Comparison of ENCODE assay signal across 26 cellular contexts in the genomic region with DNA sequence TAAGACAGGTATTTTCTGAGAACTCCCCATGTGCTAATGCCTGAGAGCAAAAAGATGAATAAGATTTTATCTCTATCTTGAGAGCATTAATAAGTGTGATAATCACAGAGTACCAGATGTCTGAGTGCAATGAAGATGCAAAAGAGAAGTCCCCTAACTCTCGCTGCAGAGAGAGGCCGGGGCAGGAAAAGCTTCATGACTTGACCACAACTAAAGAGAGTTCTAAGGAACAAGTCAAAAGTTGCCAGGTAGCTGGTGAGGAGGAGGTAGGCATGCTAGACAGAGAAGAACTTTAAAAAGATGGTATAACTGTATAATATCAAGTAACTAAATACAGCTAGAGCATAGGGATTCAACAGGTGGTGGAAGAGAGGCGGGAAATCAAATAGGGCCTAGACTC. TPM values are rescaled to one million over a fixed set of nuclear protein-coding genes. Genes with fewer than 3 reads are reported as not detected.
DNase-seq lines count a peak whose midpoint lies in the region; ATAC-seq and TF ChIP-seq lines count a peak whose summit lies in the region.
"Had no signal": no experiment of that assay in that cellular context is flagged by ENCODE, and none has a peak within 500 bp of the region (broad histone marks: within the 10 kb centered on the region; RNA-seq: fewer than 3 reads in every experiment).

No MANE protein-coding gene starts in this region.

- POLR2A ChIA-PET in CD4-positive, alpha-beta memory T cell (lab: Charles Lee; ENCODE audit: partially characterized antibody) = no interaction called here
- POLR2A ChIA-PET in WTC11 (lab: Charles Lee) = no interaction called here
- POLR2A ChIA-PET in naive thymus-derived CD4-positive, alpha-beta T cell (lab: Charles Lee) = no interaction called here

- CTCF ChIA-PET in CD4-positive, alpha-beta memory T cell (lab: Charles Lee; ENCODE audit: partially characterized antibody) = interaction anchor here (0.9 kb wide), 1 partner anchor 13 kb away, joined by 3 read pairs; no protein-coding TSS in a partner anchor
- CTCF ChIA-PET in WTC11 (lab: Charles Lee) = interaction anchor here (1.2 to 2.5 kb wide), 2 partner anchors 164 to 166 kb away, joined by 3 to 13 read pairs; no protein-coding TSS in a partner anchor
- CTCF ChIA-PET in naive thymus-derived CD4-positive, alpha-beta T cell (lab: Charles Lee) = interaction anchor here (1.6 kb wide), 1 partner anchor 528 kb away, joined by 5 read pairs; no protein-coding TSS in a partner anchor

- peaks cover 50 to 76% of the 10 kb centered on the region in 2 donors for H3K36me3 Mint-ChIP-seq in CD4-positive, alpha-beta memory T cell
- peaks cover 19% of the 10 kb centered on the region for H3K36me3 Mint-ChIP-seq in WTC11
- H3K36me3 Mint-ChIP-seq in naive thymus-derived CD4-positive, alpha-beta T cell = peaks cover 15 to 50% (median 27%) of the 10 kb centered on the region in 5 donors
- H3K36me3 Mint-ChIP-seq: activated naive CD4-positive, alpha-beta T cell treated with anti-CD3 and anti-CD28 coated beads, Interleukin-2, amount 50 U/mL, for 72 hours had no signal

- peaks cover 21% of the 10 kb centered on the region for H3K36me3 ChIP-seq in CD4-positive, alpha-beta memory T cell (ENCODE audit: insufficient read depth, low read length)
- H3K36me3 ChIP-seq in naive thymus-derived CD4-positive, alpha-beta T cell (ENCODE audit: control insufficient read depth in 2 of 3, insufficient read depth in 3 of 3, low read length in 3 of 3) = peaks cover 13 to 37% (median 14%) of the 10 kb centered on the region in 3 experiments
- no peaks in the 10 kb centered on the region for H3K36me3 ChIP-seq in uterus

- TF ChIP-seq CTCF in WTC11 (IDR thresholded peaks at IDR 0.05) (no peak), uterus (IDR thresholded peaks at IDR 0.05) (no peak)

- no peak for TF ChIP-seq POLR2A in uterus (IDR thresholded peaks at IDR 0.05)

- no peak overlapping the region for H3K27ac ChIP-seq in CD4-positive, alpha-beta memory T cell (ENCODE audit: low read depth, low read length)
- H3K27ac ChIP-seq in naive thymus-derived CD4-positive, alpha-beta T cell (ENCODE audit: low read depth, low read length) = no peak overlapping the region
- no peak overlapping the region for H3K27ac ChIP-seq in uterus
- H3K27ac ChIP-seq: 22Rv1, foreskin keratinocyte, Peyer's patch, SJSA1, stomach had no signal

- H3K9me3 ChIP-seq in CD4-positive, alpha-beta memory T cell (ENCODE audit: control insufficient read depth in 1 of 2, low read length in 2 of 2) = no peaks in the 10 kb centered on the region
- no peaks in the 10 kb centered on the region for H3K9me3 ChIP-seq in naive thymus-derived CD4-positive, alpha-beta T cell (ENCODE audit: control insufficient read depth in 2 of 3, low read length in 3 of 3)
- no peaks in the 10 kb centered on the region for H3K9me3 ChIP-seq in uterus
- H3K9me3 ChIP-seq: Caco-2, Peyer's patch, SJSA1, stomach had no signal

- H3K4me1 ChIP-seq in CD4-positive, alpha-beta memory T cell (ENCODE audit: insufficient read depth, low read length) = no peaks in the 10 kb centered on the region
- peaks cover 0 to 8% of the 10 kb centered on the region in 2 donors for H3K4me1 ChIP-seq in naive thymus-derived CD4-positive, alpha-beta T cell (ENCODE audit: control insufficient read depth in 2 of 2, insufficient read depth in 2 of 2, low read length in 2 of 2)
- H3K4me1 ChIP-seq in uterus = no peaks in the 10 kb centered on the region
- H3K4me1 ChIP-seq: Caco-2, Peyer's patch, SJSA1 had no signal

- peak; percentile 56 for DNase-seq in DMS 273 (lab: John Stamatoyannopoulos, UW; ENCODE audit: unreplicated experiment)
- no peak for DNase-seq in DMS 273 treated with DMSO at 0.1 percent for 48 hours (lab: John Stamatoyannopoulos, UW)
- no peak for DNase-seq in CD4-positive, alpha-beta memory T cell
- DNase-seq in WTC11 (ENCODE audit: low spot score) = no peak
- peak in 5 of 9 donors; percentile 7 to 28 (median 19) for DNase-seq in naive thymus-derived CD4-positive, alpha-beta T cell
- no peak for DNase-seq in uterus
- DNase-seq in effector CD8-positive, alpha-beta T cell (lab: John Stamatoyannopoulos, UW) = no peak
- DNase-seq in NCI-H187 (lab: John Stamatoyannopoulos, UW) = no peak
- DNase-seq: activated CD8-positive, alpha-beta memory T cell treated with anti-CD3 and anti-CD28 coated beads for 24 hours; activated T-cell treated with anti-CD3 and anti-CD28 coated beads, Interleukin-2, amount 50 U/mL, for 48 hours; AML-193; Caco-2; effector memory CD4-positive, alpha-beta T cell; NCI-H1092 treated with DMSO at 0.1 percent for 48 hours; NCI-H2081 treated with DMSO at 0.1 percent for 48 hours; nucleus accumbens; Peyer's patch; retina; stimulated activated CD4-positive, alpha-beta T cell treated with anti-CD3 and anti-CD28 coated beads, Interleukin-4, amount 100 ng/mL, for 1 hour; stomach had no signal

- peaks cover 10 to 14% (median 11%) of the 10 kb centered on the region in 4 donors for H3K4me1 Mint-ChIP-seq in CD4-positive, alpha-beta memory T cell
- H3K4me1 Mint-ChIP-seq in WTC11 = peaks cover 12% of the 10 kb centered on the region
- H3K4me1 Mint-ChIP-seq in naive thymus-derived CD4-positive, alpha-beta T cell = peaks cover 8 to 44% (median 36%) of the 10 kb centered on the region in 7 donors

- H3K27me3 ChIP-seq in CD4-positive, alpha-beta memory T cell (ENCODE audit: insufficient read depth, low read length) = no peaks in the 10 kb centered on the region
- H3K27me3 ChIP-seq in naive thymus-derived CD4-positive, alpha-beta T cell (ENCODE audit: control insufficient read depth in 2 of 2, insufficient read depth in 2 of 2, low read length in 2 of 2) = no peaks in the 10 kb centered on the region
- H3K27me3 ChIP-seq in uterus = no peaks in the 10 kb centered on the region
- H3K27me3 ChIP-seq: foreskin keratinocyte, Peyer's patch, SJSA1, stomach had no signal

- intact Hi-C loops in CD4-positive, alpha-beta memory T cell (cut with micrococcal nuclease) = no loop called here
- intact Hi-C loops in naive thymus-derived CD4-positive, alpha-beta T cell (cut with micrococcal nuclease) = loop anchor here in 1 of 2 donors (5.0 kb wide), 2 partner anchors 50 to 165 kb away; no protein-coding TSS in a partner anchor
- intact Hi-C loops in uterus (cut with DNase I; ENCODE audit: low total_unique reads) = no loop called here

- peak overlapping the region in 4 of 7 donors; percentile 14 to 70 (median 42) for H3K27ac Mint-ChIP-seq in CD4-positive, alpha-beta memory T cell
- H3K27ac Mint-ChIP-seq in WTC11 = peak overlapping the region; percentile 54
- peak overlapping the region in 8 of 9 donors; percentile 30 to 86 (median 68) for H3K27ac Mint-ChIP-seq in naive thymus-derived CD4-positive, alpha-beta T cell
- H3K27ac Mint-ChIP-seq: type B pancreatic cell had no signal

- no peak overlapping the region for H3K4me3 Mint-ChIP-seq in CD4-positive, alpha-beta memory T cell
- H3K4me3 Mint-ChIP-seq in WTC11 = no peak overlapping the region
- H3K4me3 Mint-ChIP-seq in naive thymus-derived CD4-positive, alpha-beta T cell = peak overlapping the region in 8 of 10 donors; percentile 27 to 62 (median 42)
- H3K4me3 Mint-ChIP-seq: type B pancreatic cell had no signal

- ATAC-seq in WTC11 = no peak
- ATAC-seq in naive thymus-derived CD4-positive, alpha-beta T cell = peak; percentile 24
- ATAC-seq: activated naive CD4-positive, alpha-beta T cell treated with anti-CD3 and anti-CD28 coated beads, Interleukin-2, amount 50 U/mL, for 72 hours had no signal

- no peaks in the 10 kb centered on the region for H3K27me3 Mint-ChIP-seq in CD4-positive, alpha-beta memory T cell
- no peaks in the 10 kb centered on the region for H3K27me3 Mint-ChIP-seq in WTC11 (ENCODE audit: low read depth)
- no peaks in the 10 kb centered on the region for H3K27me3 Mint-ChIP-seq in naive thymus-derived CD4-positive, alpha-beta T cell
- H3K27me3 Mint-ChIP-seq: type B pancreatic cell had no signal

- no peak overlapping the region for H3K4me3 ChIP-seq in CD4-positive, alpha-beta memory T cell (ENCODE audit: low read length in 2 of 2)
- H3K4me3 ChIP-seq in naive thymus-derived CD4-positive, alpha-beta T cell (ENCODE audit: low read length) = no peak overlapping the region
- no peak overlapping the region for H3K4me3 ChIP-seq in uterus
- H3K4me3 ChIP-seq: Peyer's patch, SJSA1, smooth muscle cell, stomach had no signal

- H3K9me3 Mint-ChIP-seq in CD4-positive, alpha-beta memory T cell = peaks cover 0 to 2% (median 0%) of the 10 kb centered on the region in 8 donors
- H3K9me3 Mint-ChIP-seq in WTC11 = no peaks in the 10 kb centered on the region
- no peaks in the 10 kb centered on the region for H3K9me3 Mint-ChIP-seq in naive thymus-derived CD4-positive, alpha-beta T cell
- H3K9me3 Mint-ChIP-seq: activated naive CD4-positive, alpha-beta T cell treated with anti-CD3 and anti-CD28 coated beads, Interleukin-2, amount 50 U/mL, for 72 hours; type B pancreatic cell had no signal

TF ChIP-seq in WTC11, 78 proteins besides CTCF, POLR2A, EP300 and RAD21:
- TF ChIP-seq SMAD3 (CRISPR knock-in tag; IDR thresholded peaks at IDR 0.05; ENCODE audit: borderline replicate concordance) = no peak
- TF ChIP-seq ZNF232 (CRISPR knock-in tag; IDR thresholded peaks at IDR 0.05) = no peak

RNA-seq across cellular contexts. Expression of a gene that starts 28.8 kb away (rescaled TPM):
- 10 to 100 TPM; 29.6 to 31.8 TPM for total RNA-seq in CD4-positive, alpha-beta memory T cell
- polyA plus RNA-seq in CD4-positive, alpha-beta memory T cell = 1 to 10 TPM; 2.7 to 8.4 TPM
- 15.3 to 17.3 TPM (median 15.9 TPM) in 3 replicates for total RNA-seq in WTC11 (2021)
- 10 to 100 TPM; 21.2 to 50.8 (median 34.0) TPM for total RNA-seq in naive thymus-derived CD4-positive, alpha-beta T cell
- 1 to 10 TPM; 4.0 to 9.4 TPM for polyA plus RNA-seq in naive thymus-derived CD4-positive, alpha-beta T cell
- total RNA-seq in uterus = 10 to 100 TPM; 11.8 to 34.2 (median 19.1) TPM

RNA-seq across cellular contexts. Expression of a gene that starts 58.9 kb away (rescaled TPM):
- total RNA-seq in CD4-positive, alpha-beta memory T cell = 10 to 100 TPM; 25.9 TPM
- 1 to 10 TPM; 7.5 to 7.7 TPM for polyA plus RNA-seq in CD4-positive, alpha-beta memory T cell
- 22.8 to 31.5 TPM (median 30.3 TPM) in 3 replicates for total RNA-seq in WTC11 (2021)
- total RNA-seq in naive thymus-derived CD4-positive, alpha-beta T cell = 10 to 100 TPM; 24.0 to 29.5 (median 28.2) TPM
- polyA plus RNA-seq in naive thymus-derived CD4-positive, alpha-beta T cell = 10 to 100 TPM in 1 of 2 donors, 1 to 10 TPM in 1; 9.6 to 10.5 TPM
- 10 to 100 TPM in 3 of 4 donors, 1 to 10 TPM in 1; 9.4 to 38.3 (median 19.2) TPM for total RNA-seq in uterus

Comparison
In these comparisons a context has a peak if more than half of its experiments do, and no peak if none do; other contexts are left out.
1. DNase-seq: peak in DMS 273 (single experiment) and naive thymus-derived CD4-positive, alpha-beta T cell (5 of 9); none in DMS 273 treated with DMSO at 0.1 percent for 48 hours (single experiment), CD4-positive, alpha-beta memory T cell (0 of 5), WTC11 (single experiment), uterus (0 of 2), effector CD8-positive, alpha-beta T cell (single experiment) and NCI-H187 (0 of 2).
2. H3K4me3 Mint-ChIP-seq: peak in naive thymus-derived CD4-positive, alpha-beta T cell (8 of 10); none in CD4-positive, alpha-beta memory T cell (0 of 8) and WTC11 (single experiment).
3. Peak in every context shown above with its lines, with median percentiles within 50 percentile points of each other: H3K27ac Mint-ChIP-seq.